ENCODE assay signal across 15 cellular contexts in the genomic region with DNA sequence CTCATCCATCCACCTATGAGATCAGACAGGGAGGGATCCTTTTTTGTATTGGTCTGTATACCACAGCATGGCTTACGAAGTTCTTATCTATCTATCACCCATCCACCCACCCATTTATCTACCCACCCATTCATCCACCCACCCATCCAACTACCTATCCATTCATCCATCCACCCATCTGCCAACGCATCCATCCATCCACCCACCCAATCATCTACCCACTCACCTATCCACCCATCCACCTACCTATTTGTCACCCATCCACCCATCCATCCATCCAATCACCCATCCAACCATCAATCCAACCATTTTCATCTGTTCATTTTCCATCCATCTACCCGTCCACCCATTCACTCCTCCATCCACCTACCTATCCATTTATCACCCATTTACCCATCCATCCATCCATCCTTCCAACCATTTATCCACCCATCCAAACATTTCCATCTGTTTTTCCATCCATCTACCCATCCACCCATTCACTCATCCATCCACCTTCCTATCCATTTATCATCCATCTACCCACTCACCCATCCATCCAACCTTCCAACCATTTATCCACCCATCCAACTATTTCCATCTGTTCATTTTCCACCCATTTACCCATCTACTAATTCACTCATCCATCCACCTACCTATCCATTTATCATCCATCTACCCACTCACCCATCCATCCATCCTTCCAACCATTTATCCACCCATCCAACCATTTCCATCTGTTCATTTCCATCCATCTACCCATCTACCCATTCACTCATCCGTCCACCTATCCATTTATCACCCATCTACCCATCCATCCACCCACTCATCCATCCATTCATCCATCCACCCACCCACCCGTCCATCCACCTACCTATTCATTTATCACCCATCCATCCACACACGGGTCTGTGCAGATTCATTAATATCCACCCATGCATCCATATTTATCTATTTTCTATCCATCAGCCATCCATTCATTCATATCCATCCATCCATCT. TPM values are rescaled to one million over a fixed set of nuclear protein-coding genes. Genes with fewer than 3 reads are reported as not detected.
DNase-seq lines count a peak whose midpoint lies in the region; ATAC-seq and TF ChIP-seq lines count a peak whose summit lies in the region.
"Had no signal": no experiment of that assay in that cellular context is flagged by ENCODE, and none has a peak within 500 bp of the region (broad histone marks: within the 10 kb centered on the region; RNA-seq: fewer than 3 reads in every experiment).

No MANE protein-coding gene starts in this region.

- no peaks in the 10 kb centered on the region for H3K4me1 ChIP-seq in HEK293 (ENCODE audit: control insufficient read depth, insufficient read depth, low read length)
- no peaks in the 10 kb centered on the region for H3K4me1 ChIP-seq in PC-9 (replicated peaks; ENCODE audit: insufficient read depth)
- no peaks in the 10 kb centered on the region for H3K4me1 ChIP-seq in neuronal stem cell (ENCODE audit: control insufficient read depth in 2 of 2, insufficient read depth in 1 of 2, low read depth in 1 of 2, low read length in 2 of 2)
- H3K4me1 ChIP-seq: HAP-1 had no signal

- no peaks in the 10 kb centered on the region for H4K20me1 ChIP-seq in PC-9 (ENCODE audit: insufficient read depth)
- H4K20me1 ChIP-seq: BLaER1 treated with 17β-estradiol and CSF1 and Interleukin-3, amounts not matched to agents 10 nM and 100 nM had no signal

- H2BK120ac ChIP-seq in neuronal stem cell (ENCODE audit: low read depth, low read length), result no peak overlapping the region

- H3K4me3 ChIP-seq in HEK293 (ENCODE audit: low read depth, low read length) (no peak overlapping the region), PC-9 (no peak overlapping the region), neuronal stem cell (ENCODE audit: low read length in 2 of 2) (no peak overlapping the region)
- H3K4me3 ChIP-seq: BLaER1 treated with 17β-estradiol and CSF1 and Interleukin-3, amounts not matched to agents 10 nM and 100 nM; HAP-1 had no signal

- H3K9me3 ChIP-seq in HEK293 (ENCODE audit: control insufficient read depth, insufficient read depth, low read depth, low read length) (no peaks in the 10 kb centered on the region), PC-9 (ENCODE audit: insufficient read depth, low read depth) (no peaks in the 10 kb centered on the region), neuronal stem cell (replicated peaks in 1 of 2; ENCODE audit: control insufficient read depth in 2 of 2, insufficient read depth in 1 of 2, low read depth in 1 of 2, low read length in 2 of 2) (peaks cover 0 to 2% of the 10 kb centered on the region in 2 donors)
- H3K9me3 ChIP-seq: HAP-1 had no signal

- H3K9me3 Mint-ChIP-seq in activated naive CD8-positive, alpha-beta T cell treated with anti-CD3 and anti-CD28 coated beads, Interleukin-2, amount 50 U/mL, for 24 hours, result no peaks in the 10 kb centered on the region
- H3K9me3 Mint-ChIP-seq: CD4-positive, CD25-positive, alpha-beta regulatory T cell; HFFc6 had no signal

- H3F3A ChIP-seq in PC-9 (ENCODE audit: insufficient read depth, low read depth), result no peaks in the 10 kb centered on the region

- H3K27me3 ChIP-seq in PC-9 (ENCODE audit: insufficient read depth, low read depth) (no peaks in the 10 kb centered on the region), neuronal stem cell (ENCODE audit: control insufficient read depth in 3 of 3, insufficient read depth in 3 of 3, low read depth in 1 of 3, low read length in 3 of 3) (no peaks in the 10 kb centered on the region)
- H3K27me3 ChIP-seq: BLaER1 treated with 17β-estradiol and CSF1 and Interleukin-3, amounts not matched to agents 10 nM and 100 nM had no signal

- H3K4me2 ChIP-seq in PC-9 (no peak overlapping the region), neuronal stem cell (ENCODE audit: insufficient read depth, low read length, poor library complexity, severe bottlenecking) (no peak overlapping the region)
- H3K4me2 ChIP-seq: BLaER1 treated with 17β-estradiol and CSF1 and Interleukin-3, amounts not matched to agents 10 nM and 100 nM had no signal

- no peaks in the 10 kb centered on the region for H3K9me2 ChIP-seq in PC-9 (ENCODE audit: insufficient read depth)

- POLR2A ChIA-PET in HEK293 (lab: Yijun Ruan, JAX), result no interaction called here
- POLR2A ChIA-PET in PC-9 (lab: Charles Lee; ENCODE audit: unreplicated experiment), result no interaction called here

- intact Hi-C loops in PC-9 (cut with micrococcal nuclease; ENCODE audit: unreplicated experiment), result no loop called here

- H3K36me3 ChIP-seq in HEK293 (ENCODE audit: control insufficient read depth in 2 of 2, insufficient read depth in 1 of 2, low read length in 2 of 2), result peaks cover 7 to 39% of the 10 kb centered on the region in 2 experiments; a peak in 2 of 3 replicates
- no peaks in the 10 kb centered on the region for H3K36me3 ChIP-seq in PC-9 (ENCODE audit: low read depth)
- peaks cover 6 to 29% of the 10 kb centered on the region in 2 donors for H3K36me3 ChIP-seq in neuronal stem cell (replicated peaks in 1 of 2; ENCODE audit: control insufficient read depth in 2 of 2, insufficient read depth in 2 of 2, low read length in 2 of 2)

- no peaks in the 10 kb centered on the region for H3K79me1 ChIP-seq in neuronal stem cell (ENCODE audit: low read depth, low read length)

- H3K14ac ChIP-seq in neuronal stem cell (ENCODE audit: low read length), result no peak overlapping the region

- BruUV-seq in PC-9 (replicated peaks; lab: Mats Ljungman, UMichigan), result TSS peak; percentile 43

- no peak overlapping the region for H3K27ac ChIP-seq in HEK293 (ENCODE audit: extremely low read depth, low read depth, low read length)
- H3K27ac ChIP-seq in PC-9, result no peak overlapping the region
- no peak overlapping the region for H3K27ac ChIP-seq in neuronal stem cell (replicated peaks; ENCODE audit: low read length)
- H3K27ac ChIP-seq: BLaER1 treated with 17β-estradiol and CSF1 and Interleukin-3, amounts not matched to agents 10 nM and 100 nM had no signal

- H2AK5ac ChIP-seq in neuronal stem cell (ENCODE audit: low read depth, low read length), result no peak overlapping the region

- H3K79me2 ChIP-seq in PC-9 (ENCODE audit: low read depth), result no peaks in the 10 kb centered on the region

- no peak overlapping the region for H3K4ac ChIP-seq in neuronal stem cell (ENCODE audit: low read length)

- no peak overlapping the region for H3K23ac ChIP-seq in neuronal stem cell (ENCODE audit: low read depth, low read length, poor library complexity)

- no peak overlapping the region for H2BK15ac ChIP-seq in neuronal stem cell (ENCODE audit: low read length)

- no peak overlapping the region for H2BK12ac ChIP-seq in neuronal stem cell (ENCODE audit: low read length)

- no peak overlapping the region for H4K91ac ChIP-seq in neuronal stem cell (ENCODE audit: low read depth, low read length, poor library complexity)

- no peak overlapping the region for H3K18ac ChIP-seq in neuronal stem cell (ENCODE audit: low read length)

- no peak overlapping the region for H3K4me3 Mint-ChIP-seq in activated naive CD8-positive, alpha-beta T cell treated with anti-CD3 and anti-CD28 coated beads, Interleukin-2, amount 50 U/mL, for 24 hours
- H3K4me3 Mint-ChIP-seq: CD4-positive, CD25-positive, alpha-beta regulatory T cell; HFFc6 had no signal

- H3K27ac Mint-ChIP-seq in activated naive CD8-positive, alpha-beta T cell treated with anti-CD3 and anti-CD28 coated beads, Interleukin-2, amount 50 U/mL, for 24 hours, result no peak overlapping the region
- H3K27ac Mint-ChIP-seq: CD4-positive, CD25-positive, alpha-beta regulatory T cell; HFFc6 had no signal

- H2AFZ ChIP-seq in PC-9, result no peak overlapping the region
- no peak overlapping the region for H2AFZ ChIP-seq in neuronal stem cell (ENCODE audit: low read length)

- no peaks in the 10 kb centered on the region for H3K4me1 Mint-ChIP-seq in activated naive CD8-positive, alpha-beta T cell treated with anti-CD3 and anti-CD28 coated beads, Interleukin-2, amount 50 U/mL, for 24 hours
- H3K4me1 Mint-ChIP-seq: CD4-positive, CD25-positive, alpha-beta regulatory T cell had no signal

- DNase-seq in PC-9, result no peak
- DNase-seq in neuronal stem cell (ENCODE audit: low spot score), result no peak
- no peak for DNase-seq in SK-N-DZ (ENCODE audit: low spot score)
- no peak for DNase-seq in activated naive CD8-positive, alpha-beta T cell treated with anti-CD3 and anti-CD28 coated beads, Interleukin-2, amount 50 U/mL, for 24 hours
- DNase-seq: 8988T; Calu3; CD4-positive, CD25-positive, alpha-beta regulatory T cell; DMS 273 treated with DMSO at 0.1 percent for 48 hours; GOT3; HFFc6; KBM-7 had no signal

- no peak overlapping the region for H2BK5ac ChIP-seq in neuronal stem cell (ENCODE audit: low read length)

- H3K9ac ChIP-seq in neuronal stem cell (ENCODE audit: low read depth, low read length, poor library complexity), result peak overlapping the region; percentile 44
- H3K9ac ChIP-seq: BLaER1 treated with 17β-estradiol and CSF1 and Interleukin-3, amounts not matched to agents 10 nM and 100 nM had no signal

- WGBS in neuronal stem cell (ENCODE audit: extremely low coverage in 2 of 2, insufficient read length in 2 of 2, insufficient replicate concordance in 1 of 2), 2 donors, result 94 to 100% methylated on average over 1 to 3 of the region's 6 CpGs

- no peaks in the 10 kb centered on the region for H3K36me3 Mint-ChIP-seq in activated naive CD8-positive, alpha-beta T cell treated with anti-CD3 and anti-CD28 coated beads, Interleukin-2, amount 50 U/mL, for 24 hours (ENCODE audit: low read depth)

- CTCF ChIA-PET in HEK293 (lab: Yijun Ruan, JAX), result no interaction called here
- CTCF ChIA-PET in PC-9 (lab: Charles Lee), result no interaction called here

- no peak for TF ChIP-seq CTCF in HEK293 (tag by site-specific recombination; IDR thresholded peaks at IDR 0.05)
- no peak for TF ChIP-seq CTCF in PC-9 (conservative IDR thresholded peaks at IDR 0.05)

- no peak overlapping the region for H4K8ac ChIP-seq in neuronal stem cell (ENCODE audit: low read depth, low read length)

- no peak for ATAC-seq in activated naive CD8-positive, alpha-beta T cell treated with anti-CD3 and anti-CD28 coated beads, Interleukin-2, amount 50 U/mL, for 24 hours

- no peaks in the 10 kb centered on the region for H3K27me3 Mint-ChIP-seq in activated naive CD8-positive, alpha-beta T cell treated with anti-CD3 and anti-CD28 coated beads, Interleukin-2, amount 50 U/mL, for 24 hours
- H3K27me3 Mint-ChIP-seq: CD4-positive, CD25-positive, alpha-beta regulatory T cell had no signal

RNA-seq across cellular contexts. Expression of a gene that starts 13.3 kb away (rescaled TPM):
- total RNA-seq in PC-9 (2021), result not detected in 2 replicates
- 0.08 TPM for polyA plus RNA-seq in neuronal stem cell (2013, experiment 1 of 2)
- polyA plus RNA-seq in neuronal stem cell (2013, experiment 2 of 2), result 0.07 TPM
- polyA plus RNA-seq in SK-N-DZ (2014; cell fraction: cytosol; rRNA removed), result not detected in 2 replicates
- not detected in 2 replicates for polyA plus RNA-seq in SK-N-DZ (2014; cell fraction: nucleus; rRNA removed)
- total RNA-seq: CD4-positive, CD25-positive, alpha-beta regulatory T cell; Daoy; HFFc6 had no signal
- polyA plus RNA-seq: CD4-positive, CD25-positive, alpha-beta regulatory T cell had no signal

RNA-seq across cellular contexts. Expression of a gene that starts 31.8 kb away (rescaled TPM):
- 14.2 and 26.6 TPM in 2 replicates for total RNA-seq in PC-9 (2021)
- polyA plus RNA-seq in neuronal stem cell (2013, experiment 1 of 2), result 1.0 TPM
- polyA plus RNA-seq in neuronal stem cell (2013, experiment 2 of 2), result 0.90 TPM
- polyA plus RNA-seq in SK-N-DZ (2014; cell fraction: cytosol; rRNA removed), result 5.6 and 9.2 TPM in 2 replicates
- 4.6 and 8.5 TPM in 2 replicates for polyA plus RNA-seq in SK-N-DZ (2014; cell fraction: nucleus; rRNA removed)
- total RNA-seq: CD4-positive, CD25-positive, alpha-beta regulatory T cell had no signal

RNA-seq across cellular contexts. Expression of a gene that starts 32.0 kb away (rescaled TPM):
- 30.7 and 33.8 TPM in 2 replicates for total RNA-seq in PC-9 (2021)
- 23.8 TPM for polyA plus RNA-seq in neuronal stem cell (2013, experiment 1 of 2)
- polyA plus RNA-seq in neuronal stem cell (2013, experiment 2 of 2), result 24.2 TPM
- polyA plus RNA-seq in SK-N-DZ (2014; cell fraction: cytosol; rRNA removed), result 4.6 and 6.4 TPM in 2 replicates
- 4.5 and 6.1 TPM in 2 replicates for polyA plus RNA-seq in SK-N-DZ (2014; cell fraction: nucleus; rRNA removed)

RNA-seq across cellular contexts. Expression of a gene that starts 55.4 kb away (rescaled TPM):
- 29.0 and 39.1 TPM in 2 replicates for total RNA-seq in PC-9 (2021)
- 3.1 TPM for polyA plus RNA-seq in neuronal stem cell (2013, experiment 1 of 2)
- polyA plus RNA-seq in neuronal stem cell (2013, experiment 2 of 2), result 3.5 TPM
- polyA plus RNA-seq in SK-N-DZ (2014; cell fraction: cytosol; rRNA removed), result 0.88 and 2.3 TPM in 2 replicates
- polyA plus RNA-seq in SK-N-DZ (2014; cell fraction: nucleus; rRNA removed), result 2.3 and 3.5 TPM in 2 replicates
